In the genomic region with DNA sequence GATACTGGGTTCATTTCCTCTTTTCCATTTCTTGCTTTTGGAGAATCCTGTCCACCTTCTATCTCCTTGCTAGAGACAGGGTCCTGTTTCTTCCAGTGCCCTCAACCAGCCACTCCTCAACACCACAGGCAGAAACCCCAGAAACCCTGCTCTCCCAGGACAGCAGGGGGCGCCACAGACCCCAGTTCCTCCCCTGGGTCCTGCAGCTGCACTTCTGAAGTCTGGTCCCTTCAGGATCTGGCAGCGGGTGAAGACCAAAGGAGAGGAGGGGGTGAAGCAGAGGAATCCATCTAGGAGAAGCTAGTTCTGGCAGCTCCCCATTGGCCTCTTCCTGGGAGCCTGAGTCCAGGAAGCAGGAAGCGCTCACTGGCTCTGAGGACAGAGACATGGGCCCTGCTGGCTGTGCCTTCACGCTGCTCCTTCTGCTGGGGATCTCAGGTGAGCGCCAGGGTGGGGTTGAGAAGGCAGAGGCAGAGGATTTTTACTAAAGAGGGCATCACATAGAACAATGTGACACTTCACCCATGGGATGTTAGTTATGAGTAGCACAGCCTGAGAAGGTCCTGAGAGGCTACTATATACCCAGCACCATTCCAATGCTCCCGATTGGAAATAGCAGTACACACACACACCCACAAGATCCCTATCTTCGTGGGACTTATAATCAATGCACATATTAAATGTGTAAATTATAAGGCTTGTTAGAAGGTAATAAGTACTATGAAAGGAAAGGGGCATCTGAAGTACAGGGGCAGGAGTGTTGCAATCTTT, we compare ENCODE assay signal across 8 cellular contexts. TPM values are rescaled to one million over a fixed set of nuclear protein-coding genes. Genes with fewer than 3 reads are reported as not detected.
DNase-seq lines count a peak whose midpoint lies in the region; ATAC-seq and TF ChIP-seq lines count a peak whose summit lies in the region.

A gene with protein sequence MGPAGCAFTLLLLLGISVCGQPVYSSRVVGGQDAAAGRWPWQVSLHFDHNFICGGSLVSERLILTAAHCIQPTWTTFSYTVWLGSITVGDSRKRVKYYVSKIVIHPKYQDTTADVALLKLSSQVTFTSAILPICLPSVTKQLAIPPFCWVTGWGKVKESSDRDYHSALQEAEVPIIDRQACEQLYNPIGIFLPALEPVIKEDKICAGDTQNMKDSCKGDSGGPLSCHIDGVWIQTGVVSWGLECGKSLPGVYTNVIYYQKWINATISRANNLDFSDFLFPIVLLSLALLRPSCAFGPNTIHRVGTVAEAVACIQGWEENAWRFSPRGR (plus strand): TSS at position 375 of the 771 bp plus-strand sequence. CDS start 12 bp downstream, at position 387.

- H3K4me3 ChIP-seq in Jurkat, Clone E6-1 (ENCODE audit: low read length): no peak within 1 kb of the TSS

- TF ChIP-seq POLR2A in GM18505 (IDR thresholded peaks at IDR 0.05; ENCODE audit: borderline replicate concordance, extremely low read depth, insufficient read depth, insufficient read length): no peak

- DNase-seq in AG08395 (ENCODE audit: low spot score): peak; percentile 67
- DNase-seq in Jurkat, Clone E6-1 (ENCODE audit: low read depth, low spot score): peak; percentile 35
- peak; percentile 7 for DNase-seq in T-helper 9 cell
- DNase-seq in cerebellum (ENCODE audit: low spot score): peak; percentile 8
- peak; percentile 64 for DNase-seq in left lobe of liver (ENCODE audit: low spot score)
- peak; percentile 1 for DNase-seq in stimulated activated CD8-positive, alpha-beta memory T cell treated with anti-CD3 and anti-CD28 coated beads, Interleukin-15, amount 100 ng/mL, for 24 hours (ENCODE audit: low read depth)
- no peak for DNase-seq in mesenteric fat pad (ENCODE audit: low spot score)

- peak; percentile 58 for ATAC-seq in GM18505 (IDR thresholded peaks at IDR 0.05; ENCODE audit: unreplicated experiment)
- ATAC-seq in left lobe of liver: peak; percentile 93

RNA-seq across cellular contexts. Expression of the gene that starts here (rescaled TPM):
- polyA plus RNA-seq in Jurkat, Clone E6-1 (2012; ENCODE audit: insufficient read depth, insufficient read length): not detected
- total RNA-seq in cerebellum (not detected), left lobe of liver (not detected), mesenteric fat pad (not detected)

Comparison
In these comparisons a context has a peak if more than half of its experiments do, and no peak if none do; other contexts are left out.
1. Peak in DNase-seq in cerebellum; RNA of the gene not detected or under 1 TPM.
2. Peak in DNase-seq and ATAC-seq in left lobe of liver; RNA of the gene not detected or under 1 TPM.